ENCODE assay signal across 8 cellular contexts in genomic region chr10:79292789-79293746, GRCh38. TPM values are rescaled to one million over a fixed set of nuclear protein-coding genes. Genes with fewer than 3 reads are reported as not detected.
DNase-seq lines count a peak whose midpoint lies in the region; ATAC-seq and TF ChIP-seq lines count a peak whose summit lies in the region.

No MANE protein-coding gene starts in this region.

- H3K27ac Mint-ChIP-seq in activated B cell treated with CpG ODN at 0.5 μM for 24 hours, result peak overlapping the region; percentile 62

- POLR2A ChIA-PET in activated B cell treated with CpG ODN at 0.5 μM for 24 hours (lab: Charles Lee), result interaction anchor here (1.2 to 12.9 kb wide), 4 partner anchors 9 to 55 kb away, joined by 3 to 350 read pairs (median 5); no protein-coding TSS in a partner anchor

- H3K27ac ChIP-seq in ACC112 (ENCODE audit: low read depth, low read length), result peak overlapping the region; percentile 31; the same call in 1 of the 2 replicates
- peak overlapping the region; percentile 70 to 82 (median 78) for H3K27ac ChIP-seq in esophagus squamous epithelium

- H3K4me3 ChIP-seq in ACC112 (ENCODE audit: low read depth, low read length) (no peak overlapping the region), esophagus squamous epithelium (no peak overlapping the region), retinal pigment epithelial cell (ENCODE audit: low read length) (no peak overlapping the region)

- intact Hi-C loops in activated B cell treated with CpG ODN at 0.5 μM for 24 hours (cut with micrococcal nuclease) (no loop called here), esophagus squamous epithelium (cut with DNase I) (no loop called here)

- H3K36me3 ChIP-seq in ACC112 (ENCODE audit: insufficient read depth, low read length) (peaks cover 13% of the 10 kb centered on the region; the same call in 1 of the 2 replicates), esophagus squamous epithelium (peaks cover 35 to 100% (median 53%) of the 10 kb centered on the region in 3 donors)

- no peak for TF ChIP-seq POLR2A in esophagus squamous epithelium (IDR thresholded peaks at IDR 0.05)

- H3K79me2 ChIP-seq in ACC112 (ENCODE audit: control insufficient read depth, insufficient read depth, low read length, unreplicated experiment), result peaks cover 2% of the 10 kb centered on the region

- no peak overlapping the region for H3K4me3 Mint-ChIP-seq in activated B cell treated with CpG ODN at 0.5 μM for 24 hours

- no peaks in the 10 kb centered on the region for H3K27me3 Mint-ChIP-seq in activated B cell treated with CpG ODN at 0.5 μM for 24 hours

- DNase-seq in GM20000 (ENCODE audit: low spot score), result peak; percentile 72
- DNase-seq in activated B cell treated with CpG ODN at 0.5 μM for 24 hours, result no peak
- DNase-seq in esophagus squamous epithelium (lab: John Stamatoyannopoulos, UW), result no peak
- no peak for DNase-seq in retinal pigment epithelial cell (ENCODE audit: low read depth)
- no peak for DNase-seq in NCI-H345 treated with DMSO at 0.1 percent for 48 hours (lab: John Stamatoyannopoulos, UW; ENCODE audit: unreplicated experiment)
- DNase-seq in NCI-H2081 treated with DMSO at 0.1 percent for 48 hours (lab: John Stamatoyannopoulos, UW), result no peak
- no peak for DNase-seq in LoVo (ENCODE audit: low spot score)

- WGBS in esophagus squamous epithelium, 2 donors, result 51 to 55% methylated on average over 5 to 8 of the region's 24 CpGs

- H3K27me3 ChIP-seq in ACC112 (ENCODE audit: insufficient read depth, low read length) (no peaks in the 10 kb centered on the region), esophagus squamous epithelium (no peaks in the 10 kb centered on the region)

- H3K4me1 Mint-ChIP-seq in activated B cell treated with CpG ODN at 0.5 μM for 24 hours, result peaks cover 66% of the 10 kb centered on the region

- CTCF ChIA-PET in activated B cell treated with CpG ODN at 0.5 μM for 24 hours (lab: Charles Lee), result interaction anchor here (0.8 to 1.6 kb wide), 4 partner anchors 30 to 81 kb away, joined by 3 to 5 read pairs (median 4); no protein-coding TSS in a partner anchor

- TF ChIP-seq CTCF in GM20000 (IDR thresholded peaks at IDR 0.05; ENCODE audit: extremely low read depth, missing control alignments) (peak; percentile 46), activated B cell treated with CpG ODN at 0.5 μM for 24 hours (IDR thresholded peaks at IDR 0.05) (no peak), esophagus squamous epithelium (IDR thresholded peaks at IDR 0.05) (peak in 2 of 6 experiments; percentile 12 to 44), retinal pigment epithelial cell (conservative IDR thresholded peaks at IDR 0.05; ENCODE audit: low read depth, low read length) (peak; percentile 65)

- peaks cover 27% of the 10 kb centered on the region for H3K4me1 ChIP-seq in ACC112 (ENCODE audit: control insufficient read depth, insufficient read depth, low read length, unreplicated experiment)
- H3K4me1 ChIP-seq in esophagus squamous epithelium, result peaks cover 27 to 79% (median 32%) of the 10 kb centered on the region in 3 donors

- peaks cover 71% of the 10 kb centered on the region for H3K36me3 Mint-ChIP-seq in activated B cell treated with CpG ODN at 0.5 μM for 24 hours (ENCODE audit: low read depth)

- H3K9me3 Mint-ChIP-seq in activated B cell treated with CpG ODN at 0.5 μM for 24 hours, result no peaks in the 10 kb centered on the region

- no peak overlapping the region for H2AFZ ChIP-seq in ACC112 (ENCODE audit: low read length, unreplicated experiment)

- ATAC-seq in activated B cell treated with CpG ODN at 0.5 μM for 24 hours (ENCODE audit: low read depth), result no peak

- H3K9me3 ChIP-seq in esophagus squamous epithelium, result no peaks in the 10 kb centered on the region

RNA-seq across cellular contexts. Expression of gene PPIF, which starts 54.2 kb away (rescaled TPM):
- total RNA-seq in activated B cell treated with CpG ODN at 0.5 μM for 24 hours, result 68.2 and 72.5 TPM in 2 replicates
- total RNA-seq in esophagus squamous epithelium, result 100 to 1,000 TPM in 1 of 4 donors, 10 to 100 TPM in 3; 40.2 to 141 (median 56.6) TPM
